ENCODE assay signal across 3 cellular contexts in the genomic region with DNA sequence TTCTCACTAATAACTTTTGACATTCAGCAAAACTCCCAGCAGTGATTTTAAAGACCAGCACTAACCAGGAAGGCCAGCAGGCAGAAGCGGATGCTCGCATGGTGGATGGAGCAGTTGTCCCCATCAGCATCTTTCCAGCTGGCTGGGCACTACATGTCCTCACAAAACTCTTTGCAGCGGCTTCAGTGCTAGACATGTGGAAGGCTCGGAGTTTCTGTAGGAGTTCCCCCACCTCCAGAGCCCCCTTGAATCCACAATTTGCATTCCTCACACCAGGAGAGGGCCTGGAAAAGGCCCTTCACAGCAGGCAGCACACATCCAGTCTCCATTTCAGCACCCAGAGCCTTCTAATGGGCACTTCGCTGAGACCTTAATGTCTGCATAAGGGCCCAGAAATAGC.
"Had no signal": no experiment of that assay in that cellular context is flagged by ENCODE, and none has a peak within 500 bp of the region (broad histone marks: within the 10 kb centered on the region; RNA-seq: fewer than 3 reads in every experiment).

No MANE protein-coding gene starts in this region.

- H3K4me3 ChIP-seq: GM12878 had no signal

- ATAC-seq: GM12878 had no signal

- DNase-seq: GDM1, GF-D8 had no signal
